Comparison of ENCODE assay signal across 14 cellular contexts in the genomic region with DNA sequence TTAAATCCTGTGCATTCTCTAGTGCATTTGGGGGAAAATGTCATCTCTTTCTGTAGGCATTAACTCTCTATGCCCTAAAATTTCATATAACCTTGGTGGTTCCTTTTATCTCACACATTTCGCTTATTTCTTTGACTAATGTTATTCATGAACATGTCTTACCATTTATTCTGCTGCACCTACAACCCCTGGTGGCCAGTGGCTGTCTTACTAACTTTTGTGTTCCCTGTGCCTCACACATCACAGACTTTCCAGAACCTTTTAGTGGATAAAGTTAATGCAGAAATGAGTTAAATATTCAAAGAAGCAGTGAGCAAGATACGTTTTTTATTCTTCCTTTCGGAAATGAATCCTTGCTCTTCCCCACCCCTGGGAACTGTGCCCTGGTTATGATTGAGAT.
DNase-seq lines count a peak whose midpoint lies in the region; ATAC-seq and TF ChIP-seq lines count a peak whose summit lies in the region.
"Had no signal": no experiment of that assay in that cellular context is flagged by ENCODE, and none has a peak within 500 bp of the region (broad histone marks: within the 10 kb centered on the region; RNA-seq: fewer than 3 reads in every experiment).

No MANE protein-coding gene starts in this region.

- TF ChIP-seq CTCF in right atrium auricular region (IDR thresholded peaks at IDR 0.05), result peak in 1 of 2 donors; percentile 65
- TF ChIP-seq CTCF in fibroblast of mammary gland (conservative IDR thresholded peaks at IDR 0.05; ENCODE audit: control insufficient read depth, insufficient read depth, low read depth, low read length), result peak; percentile 31
- TF ChIP-seq CTCF in type B pancreatic cell (conservative IDR thresholded peaks at IDR 0.05), result peak; percentile 54
- no peak for TF ChIP-seq CTCF in upper lobe of right lung (IDR thresholded peaks at IDR 0.05)

- H3K27me3 ChIP-seq in right atrium auricular region (no peaks in the 10 kb centered on the region), upper lobe of right lung (no peaks in the 10 kb centered on the region)
- H3K27me3 ChIP-seq: ovary, SJSA1 had no signal

- H3K4me3 ChIP-seq in right atrium auricular region, result no peak overlapping the region
- no peak overlapping the region for H3K4me3 ChIP-seq in fibroblast of mammary gland (ENCODE audit: control insufficient read depth, low read depth, low read length)
- H3K4me3 ChIP-seq in upper lobe of right lung, result no peak overlapping the region
- H3K4me3 ChIP-seq: ovary, SJSA1 had no signal

- no peaks in the 10 kb centered on the region for H3K36me3 Mint-ChIP-seq in type B pancreatic cell
- H3K36me3 Mint-ChIP-seq: activated naive CD8-positive, alpha-beta T cell had no signal

- DNase-seq in right atrium auricular region (ENCODE audit: low spot score) (no peak), left ventricle myocardium superior (no peak), RKO (ENCODE audit: low spot score) (peak; percentile 2), fibroblast of mammary gland (ENCODE audit: low read depth) (no peak), type B pancreatic cell (ENCODE audit: extremely low spot score, unreplicated experiment) (no peak), upper lobe of right lung (no peak)
- DNase-seq: activated CD8-positive, alpha-beta memory T cell treated with anti-CD3 and anti-CD28 coated beads, Interleukin-2, amount 50 U/mL, for 4 hours; Kasumi-1; NCI-H2107; ovary had no signal

- peak overlapping the region; percentile 74 to 90 for H3K27ac ChIP-seq in right atrium auricular region
- H3K27ac ChIP-seq in upper lobe of right lung, result no peak overlapping the region
- H3K27ac ChIP-seq: ovary had no signal

- no peaks in the 10 kb centered on the region for H3K9me3 Mint-ChIP-seq in type B pancreatic cell

- peaks cover 5% of the 10 kb centered on the region for H3K4me1 Mint-ChIP-seq in type B pancreatic cell (ENCODE audit: unreplicated experiment)

- no peak overlapping the region for H3K4me3 Mint-ChIP-seq in type B pancreatic cell
- H3K4me3 Mint-ChIP-seq: activated naive CD8-positive, alpha-beta T cell had no signal

- peaks cover 0 to 47% of the 10 kb centered on the region in 2 donors for H3K4me1 ChIP-seq in right atrium auricular region
- H3K4me1 ChIP-seq in upper lobe of right lung, result peaks cover 6% of the 10 kb centered on the region

- peaks cover 8% of the 10 kb centered on the region for H3K27me3 Mint-ChIP-seq in type B pancreatic cell
- H3K27me3 Mint-ChIP-seq: activated naive CD8-positive, alpha-beta T cell had no signal

- intact Hi-C loops in left ventricle myocardium superior (cut with micrococcal nuclease), result loop anchor here (10.0 kb wide), 1 partner anchor 104 kb away; no protein-coding TSS in a partner anchor
- intact Hi-C loops in upper lobe of right lung (cut with DNase I), result no loop called here

- no peak for ATAC-seq in left ventricle myocardium superior
- ATAC-seq in HG03442 (IDR thresholded peaks at IDR 0.05; ENCODE audit: unreplicated experiment), result no peak
- no peak for ATAC-seq in HG02973 (IDR thresholded peaks at IDR 0.05; ENCODE audit: unreplicated experiment)
- no peak for ATAC-seq in upper lobe of right lung

- no peaks in the 10 kb centered on the region for H3K36me3 ChIP-seq in right atrium auricular region
- H3K36me3 ChIP-seq in upper lobe of right lung, result no peaks in the 10 kb centered on the region
- H3K36me3 ChIP-seq: ovary, SJSA1 had no signal

- no peak overlapping the region for H3K27ac Mint-ChIP-seq in type B pancreatic cell
- H3K27ac Mint-ChIP-seq: activated naive CD8-positive, alpha-beta T cell had no signal

- no peaks in the 10 kb centered on the region for H3K9me3 ChIP-seq in right atrium auricular region
- no peaks in the 10 kb centered on the region for H3K9me3 ChIP-seq in upper lobe of right lung
- H3K9me3 ChIP-seq: ovary, SJSA1 had no signal
